In the genomic region with DNA sequence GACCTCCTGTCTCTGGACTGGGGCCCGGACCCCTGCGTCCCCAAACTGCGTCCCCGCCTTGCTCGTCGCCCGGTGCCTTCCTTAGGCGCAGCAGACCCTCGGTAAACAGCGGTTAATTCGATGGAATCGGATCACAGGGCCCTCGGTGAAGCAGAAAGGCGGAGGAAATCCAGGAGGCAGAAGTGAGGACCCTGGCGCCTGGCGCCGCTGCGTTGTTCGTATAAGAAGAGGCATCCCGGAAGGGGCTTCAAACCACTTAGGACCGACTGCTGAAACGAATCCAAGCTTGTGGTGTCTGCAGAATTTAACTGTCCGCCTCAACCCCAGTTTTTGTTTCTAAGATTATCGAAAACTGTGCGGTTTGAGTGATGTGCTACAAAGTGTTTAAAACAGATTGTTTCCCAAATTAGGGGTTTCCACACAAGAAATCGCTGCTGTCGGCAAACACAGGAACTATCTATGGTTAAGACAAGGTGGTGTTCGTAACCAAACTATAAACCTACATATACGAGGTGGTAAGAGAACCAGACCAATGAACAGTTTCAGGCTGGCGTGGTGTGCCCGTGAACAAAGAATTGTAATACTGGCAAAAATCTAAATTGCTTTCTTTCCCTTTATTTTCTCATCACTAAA, we compare ENCODE assay signal across 9 cellular contexts. TPM values are rescaled to one million over a fixed set of nuclear protein-coding genes. Genes with fewer than 3 reads are reported as not detected.
A peak's percentile ranks its signal among the peaks of the same experiment; 100 is the strongest.
DNase-seq lines count a peak whose midpoint lies in the region; TF ChIP-seq lines count a peak whose summit lies in the region.
"Had no signal": no experiment of that assay in that cellular context is flagged by ENCODE, and none has a peak within 500 bp of the region (broad histone marks: within the 10 kb centered on the region; RNA-seq: fewer than 3 reads in every experiment).

No MANE protein-coding gene starts in this region.

- intact Hi-C loops in posterior vena cava (cut with DNase I), result loop anchor here in 1 of 2 donors (10.0 kb wide), 1 partner anchor 47 kb away; no protein-coding TSS in a partner anchor

- H3K36me3 ChIP-seq in HUES48 (ENCODE audit: control insufficient read depth, insufficient read depth, low read length) (no peaks in the 10 kb centered on the region), rectal smooth muscle tissue (ENCODE audit: control insufficient read depth, insufficient read depth, low read length) (no peaks in the 10 kb centered on the region)

- H3K27me3 ChIP-seq in HUES48 (ENCODE audit: control insufficient read depth, insufficient read depth, low read length) (peaks cover 53% of the 10 kb centered on the region), rectal smooth muscle tissue (ENCODE audit: control insufficient read depth, insufficient read depth, low read length) (peaks cover 13% of the 10 kb centered on the region)

- no peaks in the 10 kb centered on the region for H3K9me3 ChIP-seq in HUES48 (ENCODE audit: control insufficient read depth, insufficient read depth, low read length)

- DNase-seq in fibroblast of the aortic adventitia (ENCODE audit: low read depth) (no peak), posterior vena cava (ENCODE audit: low spot score) (no peak), pons (ENCODE audit: low spot score) (no peak), NCI-H524 treated with DMSO at 0.1 percent for 48 hours (lab: John Stamatoyannopoulos, UW) (no peak), NCI-H187 (lab: John Stamatoyannopoulos, UW) (no peak)
- DNase-seq: effector memory CD4-positive, alpha-beta T cell had no signal

- no peak for TF ChIP-seq CTCF in GM12875 (IDR thresholded peaks at IDR 0.05; ENCODE audit: borderline replicate concordance, insufficient read depth, low read depth, low read length)
- TF ChIP-seq CTCF in fibroblast of the aortic adventitia (IDR thresholded peaks at IDR 0.05; ENCODE audit: insufficient read depth, low read length), result no peak

- H3K4me3 ChIP-seq in GM12875 (ENCODE audit: low read depth, low read length) (peak overlapping the region; percentile 23), HUES48 (ENCODE audit: low read depth, low read length) (peak overlapping the region; percentile 65), fibroblast of the aortic adventitia (ENCODE audit: low read depth, low read length) (peak overlapping the region; percentile 67), rectal smooth muscle tissue (ENCODE audit: low read length) (peak overlapping the region; percentile 38)

- H3K27ac ChIP-seq in HUES48 (ENCODE audit: low read depth, low read length), result no peak overlapping the region
- H3K27ac ChIP-seq in rectal smooth muscle tissue (ENCODE audit: low read depth, low read length), result no peak overlapping the region

- H3K9ac ChIP-seq in HUES48 (ENCODE audit: low read depth, low read length) (no peak overlapping the region), rectal smooth muscle tissue (ENCODE audit: low read length) (no peak overlapping the region)

- H3K4me1 ChIP-seq in HUES48 (ENCODE audit: control insufficient read depth, insufficient read depth, low read length) (peaks cover 17% of the 10 kb centered on the region; the same call in 1 of the 2 replicates), rectal smooth muscle tissue (ENCODE audit: control insufficient read depth, insufficient read depth, low read length) (peaks cover 4% of the 10 kb centered on the region)

RNA-seq across cellular contexts. Expression of a gene that starts 0.8 kb away (rescaled TPM):
- 2.0 and 4.7 TPM in 2 replicates for total RNA-seq in fibroblast of the aortic adventitia (ENCODE audit: low replicate concordance)
- 1 to 10 TPM; 2.4 to 6.1 TPM for total RNA-seq in posterior vena cava
